Comparison of ENCODE assay signal across 11 cellular contexts in genomic region chr10:3961082-3961481, GRCh38.
DNase-seq lines count a peak whose midpoint lies in the region; ATAC-seq lines count a peak whose summit lies in the region.
"Had no signal": no experiment of that assay in that cellular context is flagged by ENCODE, and none has a peak within 500 bp of the region (broad histone marks: within the 10 kb centered on the region; RNA-seq: fewer than 3 reads in every experiment).

No MANE protein-coding gene starts in this region.

- DNase-seq in T-helper 17 cell (no peak), mesendoderm (peak; percentile 32), NCI-H510A (lab: John Stamatoyannopoulos, UW) (no peak), NCI-H524 treated with DMSO at 0.1 percent for 48 hours (lab: John Stamatoyannopoulos, UW) (no peak), NCI-H446 treated with DMSO at 0.1 percent for 48 hours (lab: John Stamatoyannopoulos, UW) (no peak), ACHN (no peak)
- DNase-seq: NCI-H2107 had no signal

- H2AK5ac ChIP-seq in mesendoderm (ENCODE audit: low read length) = no peak overlapping the region

- H4K8ac ChIP-seq in mesendoderm (ENCODE audit: low read depth, low read length) = no peak overlapping the region

- no peak overlapping the region for H3K9ac ChIP-seq in mesendoderm (ENCODE audit: low read length)

- H3K9me3 ChIP-seq in T-helper 17 cell (ENCODE audit: control insufficient read depth, low read length, poor library complexity, severe bottlenecking) = no peaks in the 10 kb centered on the region
- H3K9me3 ChIP-seq: ascending aorta had no signal

- no peak overlapping the region for H3K56ac ChIP-seq in mesendoderm (ENCODE audit: low read length)

- WGBS in mesendoderm (ENCODE audit: extremely low coverage, insufficient coverage, low lambda C conversion rate) = no CpG with 5 or more reads among the region's 4 CpGs

- peak overlapping the region; percentile 9 for H3K27ac Mint-ChIP-seq in T-helper 17 cell

- no peaks in the 10 kb centered on the region for H3K27me3 ChIP-seq in mesendoderm (ENCODE audit: insufficient read depth, low read length, poor library complexity)
- H3K27me3 ChIP-seq: ascending aorta had no signal

- H3K36me3 ChIP-seq in mesendoderm (ENCODE audit: control insufficient read depth, insufficient read depth, low read length) = no peaks in the 10 kb centered on the region
- H3K36me3 ChIP-seq: ascending aorta had no signal

- no peaks in the 10 kb centered on the region for H3K36me3 Mint-ChIP-seq in T-helper 17 cell (ENCODE audit: low read depth)

- no peak overlapping the region for H3K27ac ChIP-seq in mesendoderm (ENCODE audit: low read depth, low read length)

- H3K18ac ChIP-seq in mesendoderm (ENCODE audit: low read length) = no peak overlapping the region

- in situ Hi-C loops in ACHN (cut with HindIII; ENCODE audit: low pct_ligation_motif_present, low pct_unique_long_range_greater_than_20kb, low sequenced_read_pairs) = no loop called here

- H3K4ac ChIP-seq in mesendoderm (ENCODE audit: low read depth, low read length) = no peak overlapping the region

- no peaks in the 10 kb centered on the region for H3K79me1 ChIP-seq in mesendoderm (ENCODE audit: low read length)

- peak; percentile 77 for ATAC-seq in GM18867 (IDR thresholded peaks at IDR 0.05; ENCODE audit: unreplicated experiment)
- ATAC-seq in HG02642 (IDR thresholded peaks at IDR 0.05; ENCODE audit: poor library complexity, unreplicated experiment) = peak; percentile 66
- ATAC-seq in T-helper 17 cell = peak; percentile 84
- ATAC-seq: SK-N-SH treated with all-trans-retinoic acid at 6 μM for 48 hours had no signal

- H3K79me2 ChIP-seq in mesendoderm (ENCODE audit: control insufficient read depth, insufficient read depth, low read length) = no peaks in the 10 kb centered on the region

- H3K4me3 ChIP-seq in mesendoderm (ENCODE audit: low read length) = no peak overlapping the region
- H3K4me3 ChIP-seq: ascending aorta had no signal

- H4K5ac ChIP-seq in mesendoderm (ENCODE audit: low read length) = no peak overlapping the region

- no peak overlapping the region for H2BK15ac ChIP-seq in mesendoderm (replicated peaks; ENCODE audit: low read depth)

- no peaks in the 10 kb centered on the region for H3K27me3 Mint-ChIP-seq in T-helper 17 cell

- no peak overlapping the region for H2BK5ac ChIP-seq in mesendoderm (ENCODE audit: low read length)

- H3K4me1 ChIP-seq in mesendoderm (ENCODE audit: control insufficient read depth, low read depth, low read length) = peaks cover 3% of the 10 kb centered on the region

- H3K23ac ChIP-seq in mesendoderm (ENCODE audit: low read length) = no peak overlapping the region

- H3K4me2 ChIP-seq in mesendoderm (ENCODE audit: low read length) = no peak overlapping the region

- H2BK120ac ChIP-seq in mesendoderm (ENCODE audit: low read depth, low read length) = no peak overlapping the region

- peaks cover 14% of the 10 kb centered on the region for H3K4me1 Mint-ChIP-seq in T-helper 17 cell

- no peak overlapping the region for H3K4me3 Mint-ChIP-seq in T-helper 17 cell
